1 cellular context compared by ENCODE assay signal in the genomic region with DNA sequence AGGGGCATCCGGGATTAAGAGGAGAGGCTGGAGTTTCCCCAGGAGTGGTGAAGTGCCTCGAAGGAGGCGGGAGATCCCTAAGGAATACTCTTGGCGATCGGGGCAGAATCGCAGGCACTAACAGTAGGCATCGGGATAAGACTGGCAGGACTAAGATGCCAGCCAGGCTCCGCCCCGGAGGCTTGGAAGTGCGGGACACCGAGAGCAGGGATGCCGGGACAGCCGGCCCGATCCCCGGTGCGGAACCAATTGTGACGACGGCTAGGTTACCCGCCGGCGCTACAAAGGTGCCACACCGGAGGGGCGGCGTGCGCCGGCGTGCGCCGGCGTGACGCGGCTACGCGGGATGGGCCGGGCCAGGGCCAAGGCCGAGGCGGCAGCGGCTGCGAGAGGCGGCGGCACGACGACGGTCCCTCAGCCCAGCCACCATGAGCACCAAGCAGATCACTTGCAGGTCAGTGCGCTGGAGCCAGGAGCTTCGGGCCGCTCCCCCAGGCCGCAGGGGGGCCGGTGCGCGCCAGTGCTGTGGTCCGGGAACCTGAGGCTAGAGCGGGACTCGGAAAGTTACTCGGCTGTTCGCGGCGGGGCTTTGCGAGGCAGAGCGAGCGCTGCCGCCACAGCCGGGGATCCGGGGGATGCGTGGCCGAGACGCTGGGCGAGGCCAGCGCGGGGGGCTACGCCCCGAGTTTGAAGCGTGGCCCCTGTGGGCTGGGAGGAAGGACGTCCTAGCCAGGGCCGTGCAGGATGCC.
TF ChIP-seq lines count a peak whose summit lies in the region.

A gene with protein sequence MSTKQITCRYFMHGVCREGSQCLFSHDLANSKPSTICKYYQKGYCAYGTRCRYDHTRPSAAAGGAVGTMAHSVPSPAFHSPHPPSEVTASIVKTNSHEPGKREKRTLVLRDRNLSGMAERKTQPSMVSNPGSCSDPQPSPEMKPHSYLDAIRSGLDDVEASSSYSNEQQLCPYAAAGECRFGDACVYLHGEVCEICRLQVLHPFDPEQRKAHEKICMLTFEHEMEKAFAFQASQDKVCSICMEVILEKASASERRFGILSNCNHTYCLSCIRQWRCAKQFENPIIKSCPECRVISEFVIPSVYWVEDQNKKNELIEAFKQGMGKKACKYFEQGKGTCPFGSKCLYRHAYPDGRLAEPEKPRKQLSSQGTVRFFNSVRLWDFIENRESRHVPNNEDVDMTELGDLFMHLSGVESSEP (plus strand): TSS at position 365 of the 749 bp plus-strand sequence. CDS start 64 bp downstream, at position 429.

TF ChIP-seq in HepG2, 621 proteins besides CTCF, POLR2A, EP300 and RAD21 (continued from another document and continues in another):
- TF ChIP-seq GMEB1 (CRISPR knock-in tag; IDR thresholded peaks at IDR 0.05; ENCODE audit: borderline replicate concordance) (peak; percentile 98), NFIB (CRISPR knock-in tag; IDR thresholded peaks at IDR 0.05; ENCODE audit: borderline replicate concordance) (no peak), HOMEZ (CRISPR knock-in tag; IDR thresholded peaks at IDR 0.05; ENCODE audit: low read depth) (no peak), ISL2 (CRISPR knock-in tag; IDR thresholded peaks at IDR 0.05) (peak; percentile 70), ZNF841 (CRISPR knock-in tag; IDR thresholded peaks at IDR 0.05; ENCODE audit: borderline replicate concordance) (no peak), XBP1 (CRISPR knock-in tag; IDR thresholded peaks at IDR 0.05) (no peak), ZNF367 (CRISPR knock-in tag; IDR thresholded peaks at IDR 0.05; ENCODE audit: borderline replicate concordance) (no peak), ZNF724P (CRISPR knock-in tag; IDR thresholded peaks at IDR 0.05; ENCODE audit: borderline replicate concordance) (peak; percentile 35), SNAPC5 (CRISPR knock-in tag; IDR thresholded peaks at IDR 0.05; ENCODE audit: borderline replicate concordance) (no peak), ZNF782 (CRISPR knock-in tag; IDR thresholded peaks at IDR 0.05; ENCODE audit: borderline replicate concordance) (0 out of 2 replicates have a peak, but pooled peaks have one; percentile 63), GPN1 (CRISPR knock-in tag; IDR thresholded peaks at IDR 0.05; ENCODE audit: borderline replicate concordance) (no peak), MYPOP (CRISPR knock-in tag; IDR thresholded peaks at IDR 0.05) (no peak; the same call in none of the 2 replicates), ZSCAN9 (CRISPR knock-in tag; IDR thresholded peaks at IDR 0.05; ENCODE audit: borderline replicate concordance) (peak; percentile 21; the same call in 1 of the 2 replicates), YY1 (IDR thresholded peaks at IDR 0.05; ENCODE audit: insufficient read depth, insufficient replicate concordance, low read depth, low read length) (peak; percentile 89), E2F5 (CRISPR knock-in tag; conservative IDR thresholded peaks at IDR 0.05) (no peak; the same call in 1 of the 2 replicates), HNF4A (CRISPR knock-in tag; IDR thresholded peaks at IDR 0.05) (peak; percentile 16; the same call in 1 of the 2 replicates), DNMT1 (CRISPR knock-in tag; IDR thresholded peaks at IDR 0.05) (0 out of 2 replicates have a peak, but pooled peaks have one; percentile 45), ZNF788 (CRISPR knock-in tag; IDR thresholded peaks at IDR 0.05; ENCODE audit: borderline replicate concordance) (peak; percentile 92), BHLHE40 (IDR thresholded peaks at IDR 0.05; ENCODE audit: low read length) (no peak), RAD51 (IDR thresholded peaks at IDR 0.05; ENCODE audit: borderline replicate concordance) (no peak), GATA4 (IDR thresholded peaks at IDR 0.05; ENCODE audit: borderline replicate concordance, low read depth) (0 out of 2 replicates have a peak, but pooled peaks have one; percentile 49), NFYB (CRISPR knock-in tag; IDR thresholded peaks at IDR 0.05) (no peak), CREB1 (IDR thresholded peaks at IDR 0.05) (peak; percentile 81; the same call in 1 of the 2 replicates), CREB1 (CRISPR knock-in tag; IDR thresholded peaks at IDR 0.05) (no peak), SMAD9 (CRISPR knock-in tag; IDR thresholded peaks at IDR 0.05) (0 out of 2 replicates have a peak, but pooled peaks have one; percentile 41), NKX3-1 (CRISPR knock-in tag; IDR thresholded peaks at IDR 0.05) (no peak), RBAK (CRISPR knock-in tag; IDR thresholded peaks at IDR 0.05) (no peak), JDP2 (CRISPR knock-in tag; IDR thresholded peaks at IDR 0.05; ENCODE audit: borderline replicate concordance) (no peak), CEBPG (CRISPR knock-in tag; IDR thresholded peaks at IDR 0.05) (no peak; the same call in 1 of the 2 replicates)
- TF ChIP-seq, protein P1, sequence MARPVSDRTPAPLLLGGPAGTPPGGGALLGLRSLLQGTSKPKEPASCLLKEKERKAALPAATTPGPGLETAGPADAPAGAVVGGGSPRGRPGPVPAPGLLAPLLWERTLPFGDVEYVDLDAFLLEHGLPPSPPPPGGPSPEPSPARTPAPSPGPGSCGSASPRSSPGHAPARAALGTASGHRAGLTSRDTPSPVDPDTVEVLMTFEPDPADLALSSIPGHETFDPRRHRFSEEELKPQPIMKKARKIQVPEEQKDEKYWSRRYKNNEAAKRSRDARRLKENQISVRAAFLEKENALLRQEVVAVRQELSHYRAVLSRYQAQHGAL (CRISPR knock-in tag; IDR thresholded peaks at IDR 0.05; ENCODE audit: not compliant biosample characterization), result no peak
- TF ChIP-seq, protein P2, sequence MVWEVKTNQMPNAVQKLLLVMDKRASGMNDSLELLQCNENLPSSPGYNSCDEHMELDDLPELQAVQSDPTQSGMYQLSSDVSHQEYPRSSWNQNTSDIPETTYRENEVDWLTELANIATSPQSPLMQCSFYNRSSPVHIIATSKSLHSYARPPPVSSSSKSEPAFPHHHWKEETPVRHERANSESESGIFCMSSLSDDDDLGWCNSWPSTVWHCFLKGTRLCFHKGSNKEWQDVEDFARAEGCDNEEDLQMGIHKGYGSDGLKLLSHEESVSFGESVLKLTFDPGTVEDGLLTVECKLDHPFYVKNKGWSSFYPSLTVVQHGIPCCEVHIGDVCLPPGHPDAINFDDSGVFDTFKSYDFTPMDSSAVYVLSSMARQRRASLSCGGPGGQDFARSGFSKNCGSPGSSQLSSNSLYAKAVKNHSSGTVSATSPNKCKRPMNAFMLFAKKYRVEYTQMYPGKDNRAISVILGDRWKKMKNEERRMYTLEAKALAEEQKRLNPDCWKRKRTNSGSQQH (CRISPR knock-in tag; IDR thresholded peaks at IDR 0.05; ENCODE audit: low read depth), result peak; percentile 74; the same call in 1 of the 2 replicates
- TF ChIP-seq, protein P3, sequence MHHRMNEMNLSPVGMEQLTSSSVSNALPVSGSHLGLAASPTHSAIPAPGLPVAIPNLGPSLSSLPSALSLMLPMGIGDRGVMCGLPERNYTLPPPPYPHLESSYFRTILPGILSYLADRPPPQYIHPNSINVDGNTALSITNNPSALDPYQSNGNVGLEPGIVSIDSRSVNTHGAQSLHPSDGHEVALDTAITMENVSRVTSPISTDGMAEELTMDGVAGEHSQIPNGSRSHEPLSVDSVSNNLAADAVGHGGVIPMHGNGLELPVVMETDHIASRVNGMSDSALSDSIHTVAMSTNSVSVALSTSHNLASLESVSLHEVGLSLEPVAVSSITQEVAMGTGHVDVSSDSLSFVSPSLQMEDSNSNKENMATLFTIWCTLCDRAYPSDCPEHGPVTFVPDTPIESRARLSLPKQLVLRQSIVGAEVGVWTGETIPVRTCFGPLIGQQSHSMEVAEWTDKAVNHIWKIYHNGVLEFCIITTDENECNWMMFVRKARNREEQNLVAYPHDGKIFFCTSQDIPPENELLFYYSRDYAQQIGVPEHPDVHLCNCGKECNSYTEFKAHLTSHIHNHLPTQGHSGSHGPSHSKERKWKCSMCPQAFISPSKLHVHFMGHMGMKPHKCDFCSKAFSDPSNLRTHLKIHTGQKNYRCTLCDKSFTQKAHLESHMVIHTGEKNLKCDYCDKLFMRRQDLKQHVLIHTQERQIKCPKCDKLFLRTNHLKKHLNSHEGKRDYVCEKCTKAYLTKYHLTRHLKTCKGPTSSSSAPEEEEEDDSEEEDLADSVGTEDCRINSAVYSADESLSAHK (CRISPR knock-in tag; IDR thresholded peaks at IDR 0.05; ENCODE audit: borderline replicate concordance), result no peak
- TF ChIP-seq, protein P4, sequence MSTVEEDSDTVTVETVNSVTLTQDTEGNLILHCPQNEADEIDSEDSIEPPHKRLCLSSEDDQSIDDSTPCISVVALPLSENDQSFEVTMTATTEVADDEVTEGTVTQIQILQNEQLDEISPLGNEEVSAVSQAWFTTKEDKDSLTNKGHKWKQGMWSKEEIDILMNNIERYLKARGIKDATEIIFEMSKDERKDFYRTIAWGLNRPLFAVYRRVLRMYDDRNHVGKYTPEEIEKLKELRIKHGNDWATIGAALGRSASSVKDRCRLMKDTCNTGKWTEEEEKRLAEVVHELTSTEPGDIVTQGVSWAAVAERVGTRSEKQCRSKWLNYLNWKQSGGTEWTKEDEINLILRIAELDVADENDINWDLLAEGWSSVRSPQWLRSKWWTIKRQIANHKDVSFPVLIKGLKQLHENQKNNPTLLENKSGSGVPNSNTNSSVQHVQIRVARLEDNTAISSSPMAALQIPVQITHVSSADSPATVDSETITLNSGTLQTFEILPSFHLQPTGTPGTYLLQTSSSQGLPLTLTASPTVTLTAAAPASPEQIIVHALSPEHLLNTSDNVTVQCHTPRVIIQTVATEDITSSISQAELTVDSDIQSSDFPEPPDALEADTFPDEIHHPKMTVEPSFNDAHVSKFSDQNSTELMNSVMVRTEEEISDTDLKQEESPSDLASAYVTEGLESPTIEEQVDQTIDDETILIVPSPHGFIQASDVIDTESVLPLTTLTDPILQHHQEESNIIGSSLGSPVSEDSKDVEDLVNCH (CRISPR knock-in tag; IDR thresholded peaks at IDR 0.05), result no peak
- TF ChIP-seq, protein P5, sequence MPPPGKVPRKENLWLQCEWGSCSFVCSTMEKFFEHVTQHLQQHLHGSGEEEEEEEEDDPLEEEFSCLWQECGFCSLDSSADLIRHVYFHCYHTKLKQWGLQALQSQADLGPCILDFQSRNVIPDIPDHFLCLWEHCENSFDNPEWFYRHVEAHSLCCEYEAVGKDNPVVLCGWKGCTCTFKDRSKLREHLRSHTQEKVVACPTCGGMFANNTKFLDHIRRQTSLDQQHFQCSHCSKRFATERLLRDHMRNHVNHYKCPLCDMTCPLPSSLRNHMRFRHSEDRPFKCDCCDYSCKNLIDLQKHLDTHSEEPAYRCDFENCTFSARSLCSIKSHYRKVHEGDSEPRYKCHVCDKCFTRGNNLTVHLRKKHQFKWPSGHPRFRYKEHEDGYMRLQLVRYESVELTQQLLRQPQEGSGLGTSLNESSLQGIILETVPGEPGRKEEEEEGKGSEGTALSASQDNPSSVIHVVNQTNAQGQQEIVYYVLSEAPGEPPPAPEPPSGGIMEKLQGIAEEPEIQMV (CRISPR knock-in tag; IDR thresholded peaks at IDR 0.05; ENCODE audit: low read depth), result 0 out of 2 replicates have a peak, but pooled peaks have one; percentile 76
